Comparison of ENCODE assay signal across 17 cellular contexts in the genomic region with DNA sequence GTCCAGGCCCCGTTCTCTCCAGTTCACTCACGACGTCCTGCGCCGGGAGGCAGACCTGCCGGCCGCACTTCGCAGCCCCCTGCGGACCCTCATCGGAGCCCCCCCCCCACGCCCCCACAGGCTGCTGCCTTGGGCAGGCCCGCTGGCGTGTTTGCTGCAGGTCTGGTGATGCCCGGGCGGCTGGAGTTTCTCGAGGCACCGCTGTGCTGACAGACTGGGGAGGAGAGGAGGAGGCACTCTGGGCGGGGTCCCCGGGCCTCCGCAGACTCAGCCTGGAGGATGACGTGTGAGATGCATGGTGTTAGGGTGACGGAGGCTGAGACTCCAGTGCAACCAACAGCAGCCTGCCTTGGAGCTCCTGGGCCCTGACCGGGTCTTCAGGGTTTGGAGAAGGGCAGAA. TPM values are rescaled to one million over a fixed set of nuclear protein-coding genes. Genes with fewer than 3 reads are reported as not detected.
DNase-seq lines count a peak whose midpoint lies in the region; ATAC-seq and TF ChIP-seq lines count a peak whose summit lies in the region.
"Had no signal": no experiment of that assay in that cellular context is flagged by ENCODE, and none has a peak within 500 bp of the region (broad histone marks: within the 10 kb centered on the region; RNA-seq: fewer than 3 reads in every experiment).

No MANE protein-coding gene starts in this region.

- H3K4me3 ChIP-seq in mammary epithelial cell (replicated peaks in 1 of 3; ENCODE audit: insufficient read depth in 1 of 3, low read depth in 2 of 3, low read length in 3 of 3) (no peak overlapping the region), fibroblast of pulmonary artery (replicated peaks; ENCODE audit: low read depth, low read length) (no peak overlapping the region), upper lobe of right lung (no peak overlapping the region)
- H3K4me3 ChIP-seq: Peyer's patch had no signal

- no peak overlapping the region for H2AFZ ChIP-seq in mammary epithelial cell (ENCODE audit: low read depth, low read length)

- 95% methylated on average over 20 of the region's 23 CpGs for WGBS in mammary epithelial cell (ENCODE audit: low coverage, missing lambda C conversion rate)

- H3K27ac ChIP-seq in mammary epithelial cell (ENCODE audit: insufficient read depth, low read depth, low read length): no peak overlapping the region
- peak overlapping the region; percentile 78 for H3K27ac ChIP-seq in upper lobe of right lung
- H3K27ac ChIP-seq: 22Rv1 had no signal

- H3K4me1 ChIP-seq in mammary epithelial cell (ENCODE audit: insufficient read depth, low read length): peaks cover 48% of the 10 kb centered on the region
- H3K4me1 ChIP-seq in upper lobe of right lung: peaks cover 31% of the 10 kb centered on the region

- POLR2A ChIA-PET in MCF 10A (lab: Yijun Ruan, JAX): interaction anchor here (0.7 to 1.3 kb wide), 3 partner anchors 12 to 36 kb away, joined by 3 to 4 read pairs (median 3); no protein-coding TSS in a partner anchor

- H3K27me3 ChIP-seq in mammary epithelial cell (ENCODE audit: insufficient read depth, low read length) (no peaks in the 10 kb centered on the region), upper lobe of right lung (no peaks in the 10 kb centered on the region)
- H3K27me3 ChIP-seq: Peyer's patch had no signal

- H3K9me3 ChIP-seq in mammary epithelial cell (replicated peaks; ENCODE audit: insufficient read depth, low read length) (no peaks in the 10 kb centered on the region), upper lobe of right lung (no peaks in the 10 kb centered on the region)
- H3K9me3 ChIP-seq: Peyer's patch had no signal

- CTCF ChIA-PET in MCF 10A (lab: Yijun Ruan, JAX) (interaction anchor here (0.8 kb wide), 1 partner anchor 43 kb away, joined by 4 read pairs; no protein-coding TSS in a partner anchor), mammary epithelial cell (lab: Charles Lee; ENCODE audit: low non-redundant PET) (no interaction called here)
- CTCF ChIA-PET in activated naive CD4-positive, alpha-beta T cell treated with anti-CD3 and anti-CD28 coated beads for 36 hours (lab: Charles Lee): no interaction called here

- H3K27ac Mint-ChIP-seq in MCF 10A (ENCODE audit: low read depth, unreplicated experiment) (peak overlapping the region; percentile 94), mesothelial cell of epicardium (peak overlapping the region; percentile 9)
- no peak overlapping the region for H3K27ac Mint-ChIP-seq in activated naive CD4-positive, alpha-beta T cell treated with anti-CD3 and anti-CD28 coated beads for 36 hours
- H3K27ac Mint-ChIP-seq: CD8-positive, alpha-beta T cell had no signal

- dilution Hi-C loops in mammary epithelial cell (cut with HindIII; ENCODE audit: low sequenced_read_pairs): no loop called here

- peaks cover 75% of the 10 kb centered on the region for H3K79me2 ChIP-seq in mammary epithelial cell (ENCODE audit: insufficient read depth, low read length)

- no peak for ATAC-seq in upper lobe of right lung

- H3K36me3 ChIP-seq in mammary epithelial cell (ENCODE audit: insufficient read depth, low read length): peaks cover 11% of the 10 kb centered on the region
- H3K36me3 ChIP-seq in upper lobe of right lung: peaks cover 23% of the 10 kb centered on the region
- H3K36me3 ChIP-seq: Peyer's patch had no signal

- no peak for DNase-seq in MCF 10A (ENCODE audit: unreplicated experiment)
- no peak for DNase-seq in mammary epithelial cell
- peak; percentile 48 for DNase-seq in fibroblast of pulmonary artery (ENCODE audit: low read depth)
- no peak for DNase-seq in mesothelial cell of epicardium (ENCODE audit: low spot score in 2 of 2, unreplicated experiment in 2 of 2)
- DNase-seq in upper lobe of right lung: no peak
- no peak for DNase-seq in activated T-cell treated with anti-CD3 and anti-CD28 coated beads, Interleukin-2, amount 50 U/mL, for 1 hour
- no peak for DNase-seq in NCI-H2196 treated with DMSO at 0.1 percent for 48 hours (lab: John Stamatoyannopoulos, UW; ENCODE audit: unreplicated experiment)
- no peak for DNase-seq in activated naive CD4-positive, alpha-beta T cell treated with anti-CD3 and anti-CD28 coated beads for 36 hours
- DNase-seq: CD8-positive, alpha-beta T cell; DMS79 treated with DMSO at 0.1 percent for 48 hours; GF-D8; NCI-H1436; NCI-H2107; NCI-H446 treated with DMSO at 0.1 percent for 48 hours; NCI-H82; Peyer's patch had no signal

- BruUV-seq in MCF 10A (replicated peaks; lab: Mats Ljungman, UMichigan): no TSS peak
- BruUV-seq in mammary epithelial cell (replicated peaks; lab: Mats Ljungman, UMichigan): no TSS peak

- TF ChIP-seq CTCF in MCF 10A (IDR thresholded peaks at IDR 0.05; ENCODE audit: unreplicated experiment) (no peak), mammary epithelial cell (conservative IDR thresholded peaks at IDR 0.05 in 1 of 2, IDR thresholded peaks at IDR 0.05 in 1 of 2; ENCODE audit: extremely low read depth in 1 of 2, insufficient read depth in 1 of 2, low read depth in 1 of 2, low read length in 2 of 2) (no peak), fibroblast of pulmonary artery (IDR thresholded peaks at IDR 0.05; ENCODE audit: low read length, missing control alignments) (no peak), mesothelial cell of epicardium (IDR thresholded peaks at IDR 0.05; ENCODE audit: unreplicated experiment) (no peak), upper lobe of right lung (IDR thresholded peaks at IDR 0.05) (no peak)

- H3K9me3 Mint-ChIP-seq in MCF 10A (ENCODE audit: unreplicated experiment): no peaks in the 10 kb centered on the region
- H3K9me3 Mint-ChIP-seq in mesothelial cell of epicardium: no peaks in the 10 kb centered on the region
- no peaks in the 10 kb centered on the region for H3K9me3 Mint-ChIP-seq in activated naive CD4-positive, alpha-beta T cell treated with anti-CD3 and anti-CD28 coated beads for 36 hours
- H3K9me3 Mint-ChIP-seq: CD8-positive, alpha-beta T cell had no signal

- intact Hi-C loops in MCF 10A (cut with micrococcal nuclease): no loop called here
- intact Hi-C loops in mammary epithelial cell (cut with micrococcal nuclease): no loop called here
- intact Hi-C loops in upper lobe of right lung (cut with DNase I): no loop called here
- intact Hi-C loops in activated naive CD4-positive, alpha-beta T cell treated with anti-CD3 and anti-CD28 coated beads for 36 hours (cut with micrococcal nuclease): no loop called here

- in situ Hi-C loops in mammary epithelial cell (cut with MboI; ENCODE audit: low sequenced_read_pairs in 2 of 2): no loop called here

- H3K9ac ChIP-seq in mammary epithelial cell (ENCODE audit: insufficient read depth, low read length): no peak overlapping the region

- no peak overlapping the region for H3K4me3 Mint-ChIP-seq in MCF 10A (ENCODE audit: unreplicated experiment)
- no peak overlapping the region for H3K4me3 Mint-ChIP-seq in mesothelial cell of epicardium
- no peak overlapping the region for H3K4me3 Mint-ChIP-seq in activated naive CD4-positive, alpha-beta T cell treated with anti-CD3 and anti-CD28 coated beads for 36 hours
- H3K4me3 Mint-ChIP-seq: CD8-positive, alpha-beta T cell had no signal

- no peak overlapping the region for H3K4me2 ChIP-seq in mammary epithelial cell (ENCODE audit: insufficient read depth, low read depth, low read length)

- no peaks in the 10 kb centered on the region for H4K20me1 ChIP-seq in mammary epithelial cell (ENCODE audit: insufficient read depth, low read length)

- H3K27me3 Mint-ChIP-seq in MCF 10A (ENCODE audit: insufficient read depth, unreplicated experiment) (no peaks in the 10 kb centered on the region), mesothelial cell of epicardium (ENCODE audit: low read depth) (no peaks in the 10 kb centered on the region)
- H3K27me3 Mint-ChIP-seq in activated naive CD4-positive, alpha-beta T cell treated with anti-CD3 and anti-CD28 coated beads for 36 hours (ENCODE audit: low read depth): no peaks in the 10 kb centered on the region

- H3K4me1 Mint-ChIP-seq in MCF 10A (ENCODE audit: insufficient read depth, unreplicated experiment): peaks cover 25% of the 10 kb centered on the region
- H3K4me1 Mint-ChIP-seq in mesothelial cell of epicardium: peaks cover 50% of the 10 kb centered on the region
- peaks cover 4% of the 10 kb centered on the region for H3K4me1 Mint-ChIP-seq in activated naive CD4-positive, alpha-beta T cell treated with anti-CD3 and anti-CD28 coated beads for 36 hours (ENCODE audit: low read depth)

- H3K36me3 Mint-ChIP-seq in MCF 10A (ENCODE audit: insufficient read depth, unreplicated experiment): peaks cover 73% of the 10 kb centered on the region
- H3K36me3 Mint-ChIP-seq in mesothelial cell of epicardium: peaks cover 15% of the 10 kb centered on the region
- no peaks in the 10 kb centered on the region for H3K36me3 Mint-ChIP-seq in activated naive CD4-positive, alpha-beta T cell treated with anti-CD3 and anti-CD28 coated beads for 36 hours (ENCODE audit: low read depth)
- H3K36me3 Mint-ChIP-seq: CD8-positive, alpha-beta T cell had no signal

RNA-seq across cellular contexts. Expression of gene BAIAP2, which starts 24.1 kb away (rescaled TPM):
- 46.4 and 67.0 TPM in 2 replicates for total RNA-seq in MCF 10A (2022)
- total RNA-seq in mammary epithelial cell: 100 to 1,000 TPM in 1 of 2 donors, 10 to 100 TPM in 1; 30.8 to 114 TPM
- 40.7 TPM for polyA plus RNA-seq in mammary epithelial cell
- 24.5 TPM for polyA minus RNA-seq in mammary epithelial cell
- 46.5 to 48.9 TPM (median 47.6 TPM) in 3 replicates for total RNA-seq in mesothelial cell of epicardium
- 139 TPM for total RNA-seq in upper lobe of right lung
- 1 to 10 TPM; 3.9 to 4.2 TPM for total RNA-seq in activated naive CD4-positive, alpha-beta T cell treated with anti-CD3 and anti-CD28 coated beads for 36 hours
